ENCODE assay signal across 17 cellular contexts in the genomic region with DNA sequence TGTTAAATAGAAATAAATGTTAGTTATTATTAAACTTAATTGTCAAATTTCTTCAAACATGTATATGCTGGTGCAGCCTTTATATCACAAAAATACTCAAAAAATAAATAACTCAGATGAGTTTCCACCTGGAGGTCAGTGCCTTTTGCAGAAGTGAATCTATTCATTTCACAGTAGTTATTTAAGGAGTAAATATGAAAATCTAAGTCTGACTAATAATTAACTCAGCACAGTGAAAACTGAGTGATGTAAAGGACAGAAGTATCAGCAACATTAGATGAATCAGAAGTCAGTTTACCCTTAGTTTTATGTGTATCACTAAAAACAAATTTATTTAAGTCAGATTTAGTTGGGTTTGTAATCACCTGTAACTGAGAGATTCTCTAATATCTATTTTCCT.
DNase-seq lines count a peak whose midpoint lies in the region; ATAC-seq lines count a peak whose summit lies in the region.
"Had no signal": no experiment of that assay in that cellular context is flagged by ENCODE, and none has a peak within 500 bp of the region (broad histone marks: within the 10 kb centered on the region; RNA-seq: fewer than 3 reads in every experiment).

No MANE protein-coding gene starts in this region.

- peak; percentile 89 for ATAC-seq in GM18498 (IDR thresholded peaks at IDR 0.05; ENCODE audit: unreplicated experiment)
- ATAC-seq in GM19397 (IDR thresholded peaks at IDR 0.05; ENCODE audit: unreplicated experiment): peak; percentile 88
- peak; percentile 95 for ATAC-seq in HG02678 (IDR thresholded peaks at IDR 0.05; ENCODE audit: unreplicated experiment)
- peak; percentile 86 for ATAC-seq in HG03196 (IDR thresholded peaks at IDR 0.05; ENCODE audit: unreplicated experiment)
- ATAC-seq: A549; naive thymus-derived CD4-positive, alpha-beta T cell had no signal

- DNase-seq in SKM-1 treated with dmso at 0.1 percent for 144 hours (lab: John Stamatoyannopoulos, UW; ENCODE audit: unreplicated experiment) (no peak), 8988T (no peak), NCI-H1092 treated with DMSO at 0.1 percent for 48 hours (lab: John Stamatoyannopoulos, UW) (no peak)
- no peak for DNase-seq in activated CD4-positive, alpha-beta T cell treated with anti-CD3 and anti-CD28 coated beads for 48 hours
- DNase-seq: activated CD4-positive, alpha-beta T cell treated with anti-CD3 and anti-CD28 coated beads for 4 hours; activated T-cell treated with anti-CD3 and anti-CD28 coated beads, Interleukin-2, amount 50 U/mL, for 48 hours; amygdala; GF-D8; left ventricle myocardium inferior; naive thymus-derived CD4-positive, alpha-beta T cell; Peyer's patch; T-helper 2 cell had no signal
